Comparison of ENCODE assay signal across 9 cellular contexts in genomic region chr20:31559704-31560093, GRCh38. TPM values are rescaled to one million over a fixed set of nuclear protein-coding genes. Genes with fewer than 3 reads are reported as not detected.
DNase-seq lines count a peak whose midpoint lies in the region; ATAC-seq, FAIRE-seq and TF ChIP-seq lines count a peak whose summit lies in the region.
"Had no signal": no experiment of that assay in that cellular context is flagged by ENCODE, and none has a peak within 500 bp of the region (broad histone marks: within the 10 kb centered on the region; RNA-seq: fewer than 3 reads in every experiment).

No MANE protein-coding gene starts in this region.

- RAD21 ChIA-PET in HCT116 (lab: Charles Lee; ENCODE audit: low non-redundant PET in 1 of 2, low total read pairs in 2 of 2, uncharacterized antibody in 2 of 2, unreplicated experiment in 2 of 2), result interaction anchor here (1.1 to 5.4 kb wide), 4 partner anchors 13 to 53 kb away, joined by 3 to 102 read pairs (median 37); no protein-coding TSS in a partner anchor

- TF ChIP-seq CTCF in AG04450 (IDR thresholded peaks at IDR 0.05; ENCODE audit: low read depth, low read length) (no peak), HCT116 (IDR thresholded peaks at IDR 0.05 in 2 of 3, conservative IDR thresholded peaks at IDR 0.05 in 1 of 3; ENCODE audit: borderline replicate concordance in 1 of 3, insufficient read depth in 1 of 3, low read depth in 2 of 3, low read length in 2 of 3) (no peak), prostate gland (IDR thresholded peaks at IDR 0.05) (no peak)

- H3K36me3 ChIP-seq in HCT116 (ENCODE audit: control insufficient read depth in 1 of 2, insufficient read depth in 2 of 2, low read length in 2 of 2) (peaks cover 0 to 40% of the 10 kb centered on the region in 2 experiments; a peak in 2 of 4 replicates), prostate gland (peaks cover 4 to 7% of the 10 kb centered on the region in 2 donors)

- TF ChIP-seq POLR2A in HCT116 (IDR thresholded peaks at IDR 0.05; ENCODE audit: borderline replicate concordance, extremely low read depth, insufficient read depth, insufficient read length), result no peak
- no peak for TF ChIP-seq POLR2A in prostate gland (IDR thresholded peaks at IDR 0.05)

- H3K4me1 ChIP-seq in HCT116 (ENCODE audit: control insufficient read depth in 1 of 2, insufficient read depth in 2 of 2, low read length in 2 of 2) (peaks cover 69 to 78% of the 10 kb centered on the region in 2 experiments), prostate gland (replicated peaks) (no peaks in the 10 kb centered on the region)

- DNase-seq in AG04450 (ENCODE audit: low read depth, low spot score) (no peak), HCT116 (ENCODE audit: low read depth, low spot score) (no peak), iris pigment epithelial cell (ENCODE audit: low read depth) (peak; percentile 69), prostate gland (ENCODE audit: low spot score) (no peak), DMS153 (lab: John Stamatoyannopoulos, UW) (no peak), frontal cortex (ENCODE audit: low spot score in 2 of 2) (no peak), midbrain (lab: John Stamatoyannopoulos, UW) (no peak)
- no peak for DNase-seq in activated T-helper 1 cell treated with anti-CD3 and anti-CD28 coated beads, Interleukin-12 subunit alpha, Interleukin-12 subunit beta, Interleukin-2, Interleukin-4 antibody, amounts not matched to agents 30 ng/mL and 10 ng/mL and 1 ng/mL, durations not matched to agents 14 hours and 24 hours and 36 hours (ENCODE audit: low spot score)

- H3K27ac ChIP-seq in AG04450 (ENCODE audit: low read depth, low read length), result peak overlapping the region; percentile 99
- peak overlapping the region; percentile 93 for H3K27ac ChIP-seq in HCT116 (ENCODE audit: low read depth, low read length)
- no peak overlapping the region for H3K27ac ChIP-seq in prostate gland

- H3K9me2 ChIP-seq in HCT116 (ENCODE audit: insufficient read depth), result no peaks in the 10 kb centered on the region

- H3K4me2 ChIP-seq in HCT116 (ENCODE audit: low read length), result peak overlapping the region; percentile 69

- H3K4me3 ChIP-seq in AG04450 (ENCODE audit: low read depth, low read length) (no peak overlapping the region), HCT116 (replicated peaks in 1 of 2; ENCODE audit: low read depth in 1 of 2, low read length in 2 of 2) (no peak overlapping the region), prostate gland (no peak overlapping the region)

- peak overlapping the region; percentile 65 for H3K9ac ChIP-seq in HCT116 (ENCODE audit: low read length)

- TF ChIP-seq RAD21 in HCT116 (IDR thresholded peaks at IDR 0.05; ENCODE audit: low read depth), result no peak

- peaks cover 53% of the 10 kb centered on the region for H3K36me3 Mint-ChIP-seq in activated T-helper 1 cell treated with anti-CD3 and anti-CD28 coated beads, Interleukin-12 subunit alpha, Interleukin-12 subunit beta, Interleukin-2, Interleukin-4 antibody, amounts not matched to agents 30 ng/mL and 10 ng/mL and 1 ng/mL, durations not matched to agents 14 hours and 24 hours and 36 hours (ENCODE audit: low read depth)

- no peak for ATAC-seq in HCT116

- POLR2A ChIA-PET in AG04450 (lab: Yijun Ruan, JAX) (interaction anchor here (1.0 to 4.4 kb wide), 8 partner anchors 8 to 52 kb away, joined by 3 to 55 read pairs (median 10); partner anchors contain the start of gene ID1), HCT116 (lab: Charles Lee) (interaction anchor here (1.5 to 28.6 kb wide), 7 partner anchors 9 to 82 kb away, joined by 3 to 1106 read pairs (median 9); partner anchors contain the start of gene ID1)

- H3K9me3 ChIP-seq in AG04450 (ENCODE audit: control insufficient read depth, insufficient read depth, low read length) (no peaks in the 10 kb centered on the region), HCT116 (ENCODE audit: control insufficient read depth in 1 of 2, insufficient read depth in 1 of 2, low read depth in 1 of 2, low read length in 2 of 2) (no peaks in the 10 kb centered on the region), prostate gland (no peaks in the 10 kb centered on the region)

- BruUV-seq in HCT116 (replicated peaks; lab: Mats Ljungman, UMichigan), result no TSS peak

- peak overlapping the region; percentile 74 for H3K27ac Mint-ChIP-seq in activated T-helper 1 cell treated with anti-CD3 and anti-CD28 coated beads, Interleukin-12 subunit alpha, Interleukin-12 subunit beta, Interleukin-2, Interleukin-4 antibody, amounts not matched to agents 30 ng/mL and 10 ng/mL and 1 ng/mL, durations not matched to agents 14 hours and 24 hours and 36 hours

- no peak for FAIRE-seq in frontal cortex (lab: Jason Lieb, UNC)
- FAIRE-seq: endometrium had no signal

- H4K20me1 ChIP-seq in HCT116 (ENCODE audit: insufficient read depth), result no peaks in the 10 kb centered on the region

- H3K9me3 Mint-ChIP-seq in activated T-helper 1 cell treated with anti-CD3 and anti-CD28 coated beads, Interleukin-12 subunit alpha, Interleukin-12 subunit beta, Interleukin-2, Interleukin-4 antibody, amounts not matched to agents 30 ng/mL and 10 ng/mL and 1 ng/mL, durations not matched to agents 14 hours and 24 hours and 36 hours, result no peaks in the 10 kb centered on the region

- H2AFZ ChIP-seq in HCT116 (ENCODE audit: low read depth, low read length, poor library complexity, severe bottlenecking), result no peak overlapping the region

- no peaks in the 10 kb centered on the region for H3K27me3 Mint-ChIP-seq in activated T-helper 1 cell treated with anti-CD3 and anti-CD28 coated beads, Interleukin-12 subunit alpha, Interleukin-12 subunit beta, Interleukin-2, Interleukin-4 antibody, amounts not matched to agents 30 ng/mL and 10 ng/mL and 1 ng/mL, durations not matched to agents 14 hours and 24 hours and 36 hours (ENCODE audit: insufficient read depth)

- H3K27me3 ChIP-seq in AG04450 (ENCODE audit: control insufficient read depth, insufficient read depth, low read length) (no peaks in the 10 kb centered on the region), HCT116 (ENCODE audit: insufficient read depth, low read length) (no peaks in the 10 kb centered on the region), prostate gland (replicated peaks; ENCODE audit: insufficient read depth) (no peaks in the 10 kb centered on the region)

- intact Hi-C loops in HCT116 (cut with micrococcal nuclease) (loop anchor here (1.0 to 5.0 kb wide), 2 partner anchors 54 to 163 kb away; partner anchors contain the start of gene BCL2L1), prostate gland (cut with DNase I) (no loop called here)
- intact Hi-C loops in activated T-helper 1 cell treated with anti-CD3 and anti-CD28 coated beads, Interleukin-12 subunit alpha, Interleukin-12 subunit beta, Interleukin-2, Interleukin-4 antibody, amounts not matched to agents 30 ng/mL and 10 ng/mL and 1 ng/mL, durations not matched to agents 14 hours and 24 hours and 36 hours (cut with micrococcal nuclease), result loop anchor here (1.0 to 2.0 kb wide), 3 partner anchors 45 to 164 kb away; partner anchors contain the start of gene ID1

- WGBS in prostate gland, result 74% methylated on average over 2 of the region's 2 CpGs

- H3K4me1 Mint-ChIP-seq in activated T-helper 1 cell treated with anti-CD3 and anti-CD28 coated beads, Interleukin-12 subunit alpha, Interleukin-12 subunit beta, Interleukin-2, Interleukin-4 antibody, amounts not matched to agents 30 ng/mL and 10 ng/mL and 1 ng/mL, durations not matched to agents 14 hours and 24 hours and 36 hours (ENCODE audit: low read depth), result peaks cover 25% of the 10 kb centered on the region

- peaks cover 5% of the 10 kb centered on the region; the same call in 1 of the 2 replicates for H3K79me2 ChIP-seq in HCT116 (ENCODE audit: insufficient read depth, low read length)

- CTCF ChIA-PET in AG04450 (lab: Charles Lee) (interaction anchor here (0.6 to 23.4 kb wide), 19 partner anchors 8 to 164 kb away, joined by 3 to 1107 read pairs (median 5); partner anchors contain the start of genes BCL2L1 and ID1), HCT116 (lab: Charles Lee) (interaction anchor here (0.8 to 14.5 kb wide), 13 partner anchors 8 to 164 kb away, joined by 3 to 589 read pairs (median 10); no protein-coding TSS in a partner anchor)

- no peak overlapping the region for H3K4me3 Mint-ChIP-seq in activated T-helper 1 cell treated with anti-CD3 and anti-CD28 coated beads, Interleukin-12 subunit alpha, Interleukin-12 subunit beta, Interleukin-2, Interleukin-4 antibody, amounts not matched to agents 30 ng/mL and 10 ng/mL and 1 ng/mL, durations not matched to agents 14 hours and 24 hours and 36 hours

TF ChIP-seq in HCT116, 20 proteins besides CTCF, POLR2A, EP300 and RAD21 (continues in another document):
- no peak for TF ChIP-seq POLR2AphosphoS5 (IDR thresholded peaks at IDR 0.05; ENCODE audit: low read depth, low read length)
- TF ChIP-seq MAX (IDR thresholded peaks at IDR 0.05), result no peak
- TF ChIP-seq CBX3 (IDR thresholded peaks at IDR 0.05; ENCODE audit: low read depth), result no peak
- no peak for TF ChIP-seq ZNF274 (IDR thresholded peaks at IDR 0.05; ENCODE audit: low read depth, low read length)
- no peak for TF ChIP-seq ELF1 (IDR thresholded peaks at IDR 0.05; ENCODE audit: borderline replicate concordance, low read depth)
- no peak for TF ChIP-seq SRF (IDR thresholded peaks at IDR 0.05; ENCODE audit: low read depth)
- TF ChIP-seq ATF3 (IDR thresholded peaks at IDR 0.05), result no peak
- no peak for TF ChIP-seq SP1 (IDR thresholded peaks at IDR 0.05; ENCODE audit: low read depth)

RNA-seq across cellular contexts. Expression of gene ID1, which starts 45.4 kb away (rescaled TPM):
- 7.8 and 11.1 TPM in 2 replicates for polyA plus RNA-seq in AG04450 (2011; rRNA removed)
- 7.1 and 9.5 TPM in 2 replicates for polyA minus RNA-seq in AG04450 (2011; rRNA and poly(A)+ RNA removed)
- total RNA-seq in HCT116 (2021; ENCODE audit: unreplicated experiment) (811 TPM), prostate gland (100 to 1,000 TPM; 356 to 514 TPM), frontal cortex (46.1 TPM)
- polyA plus RNA-seq in HCT116 (2012), result 603 and 619 TPM in 2 replicates
- 3.4 and 4.0 TPM in 2 replicates for total RNA-seq in activated T-helper 1 cell treated with anti-CD3 and anti-CD28 coated beads, Interleukin-12 subunit alpha, Interleukin-12 subunit beta, Interleukin-2, Interleukin-4 antibody, amounts not matched to agents 30 ng/mL and 10 ng/mL and 1 ng/mL, durations not matched to agents 14 hours and 24 hours and 36 hours

RNA-seq across cellular contexts. Expression of gene HM13, which starts 45.5 kb away (rescaled TPM):
- polyA plus RNA-seq in AG04450 (2011; rRNA removed), result 167 and 203 TPM in 2 replicates
- 155 and 196 TPM in 2 replicates for polyA minus RNA-seq in AG04450 (2011; rRNA and poly(A)+ RNA removed)
- 183 TPM for total RNA-seq in HCT116 (2021; ENCODE audit: unreplicated experiment)
- 181 and 193 TPM in 2 replicates for polyA plus RNA-seq in HCT116 (2012)
- total RNA-seq in activated T-helper 1 cell treated with anti-CD3 and anti-CD28 coated beads, Interleukin-12 subunit alpha, Interleukin-12 subunit beta, Interleukin-2, Interleukin-4 antibody, amounts not matched to agents 30 ng/mL and 10 ng/mL and 1 ng/mL, durations not matched to agents 14 hours and 24 hours and 36 hours, result 215 and 228 TPM in 2 replicates
- total RNA-seq in prostate gland, result 100 to 1,000 TPM in 1 of 2 donors, 10 to 100 TPM in 1; 99.7 to 131 TPM
- 26.1 TPM for total RNA-seq in frontal cortex

Comparison
In these comparisons a context has a peak if more than half of its experiments do, and no peak if none do; other contexts are left out.
1. H3K27ac ChIP-seq: peak in AG04450 (single experiment) and HCT116 (single experiment); none in prostate gland (0 of 2).